Comparison of ENCODE assay signal across 14 cellular contexts in genomic region chr1:146001734-146002133, GRCh38. TPM values are rescaled to one million over a fixed set of nuclear protein-coding genes. Genes with fewer than 3 reads are reported as not detected.
A peak's percentile ranks its signal among the peaks of the same experiment; 100 is the strongest.
DNase-seq lines count a peak whose midpoint lies in the region; ATAC-seq and TF ChIP-seq lines count a peak whose summit lies in the region.
"Had no signal": no experiment of that assay in that cellular context is flagged by ENCODE, and none has a peak within 500 bp of the region (broad histone marks: within the 10 kb centered on the region; RNA-seq: fewer than 3 reads in every experiment).

No MANE protein-coding gene starts in this region.

- WGBS in thyroid gland, 2 donors, result 92 to 98% methylated on average over 2 of the region's 2 CpGs
- WGBS in body of pancreas, 2 donors, result 95 to 96% methylated on average over 2 of the region's 2 CpGs

- no peaks in the 10 kb centered on the region for H3K27me3 Mint-ChIP-seq in activated CD8-positive, alpha-beta T cell treated with anti-CD3 and anti-CD28 coated beads for 36 hours
- H3K27me3 Mint-ChIP-seq in activated CD8-positive, alpha-beta T cell treated with anti-CD3 and anti-CD28 coated beads, Interleukin-2, amount 10 ng/mL, durations not matched to agents 7 days and 5 days (ENCODE audit: low read depth), result no peaks in the 10 kb centered on the region
- H3K27me3 Mint-ChIP-seq in memory B cell (no peaks in the 10 kb centered on the region), Caco-2 (ENCODE audit: insufficient read depth, unreplicated experiment) (no peaks in the 10 kb centered on the region)

- intact Hi-C loops in activated CD8-positive, alpha-beta T cell treated with anti-CD3 and anti-CD28 coated beads for 36 hours (cut with micrococcal nuclease), result no loop called here
- intact Hi-C loops in thyroid gland (cut with DNase I), result no loop called here
- intact Hi-C loops in body of pancreas (cut with DNase I), result no loop called here
- intact Hi-C loops in Caco-2 (cut with micrococcal nuclease; ENCODE audit: unreplicated experiment), result no loop called here

- H3K9me3 Mint-ChIP-seq in activated CD8-positive, alpha-beta T cell treated with anti-CD3 and anti-CD28 coated beads for 36 hours, result no peaks in the 10 kb centered on the region
- no peaks in the 10 kb centered on the region for H3K9me3 Mint-ChIP-seq in activated CD8-positive, alpha-beta T cell treated with anti-CD3 and anti-CD28 coated beads, Interleukin-2, amount 10 ng/mL, durations not matched to agents 7 days and 5 days (ENCODE audit: insufficient read depth)
- H3K9me3 Mint-ChIP-seq in memory B cell, result no peaks in the 10 kb centered on the region
- H3K9me3 Mint-ChIP-seq in Caco-2 (ENCODE audit: unreplicated experiment), result no peaks in the 10 kb centered on the region

- TF ChIP-seq POLR2A in thyroid gland (IDR thresholded peaks at IDR 0.05), result no peak
- no peak for TF ChIP-seq POLR2A in body of pancreas (IDR thresholded peaks at IDR 0.05)

- H3K9me3 ChIP-seq in adipocyte (ENCODE audit: control insufficient read depth, low read length) (no peaks in the 10 kb centered on the region), thyroid gland (no peaks in the 10 kb centered on the region), body of pancreas (no peaks in the 10 kb centered on the region), Caco-2 (no peaks in the 10 kb centered on the region)

- no peak overlapping the region for H3K4me3 Mint-ChIP-seq in activated CD8-positive, alpha-beta T cell treated with anti-CD3 and anti-CD28 coated beads for 36 hours
- H3K4me3 Mint-ChIP-seq in activated CD8-positive, alpha-beta T cell treated with anti-CD3 and anti-CD28 coated beads, Interleukin-2, amount 10 ng/mL, durations not matched to agents 7 days and 5 days, result no peak overlapping the region
- no peak overlapping the region for H3K4me3 Mint-ChIP-seq in memory B cell
- H3K4me3 Mint-ChIP-seq in Caco-2 (ENCODE audit: unreplicated experiment), result no peak overlapping the region

- POLR2A ChIA-PET in activated CD8-positive, alpha-beta T cell treated with anti-CD3 and anti-CD28 coated beads for 36 hours (lab: Charles Lee), result interaction anchor here (0.7 to 3.1 kb wide), 6 partner anchors 8 to 74 kb away, joined by 3 to 25 read pairs (median 8); partner anchors contain the start of gene RBM8A
- POLR2A ChIA-PET in activated CD8-positive, alpha-beta T cell treated with anti-CD3 and anti-CD28 coated beads, Interleukin-2, amount 10 ng/mL, durations not matched to agents 7 days and 5 days (lab: Charles Lee), result interaction anchor here (0.9 to 3.8 kb wide), 3 partner anchors 9 to 50 kb away, joined by 3 to 13 read pairs (median 10); no protein-coding TSS in a partner anchor
- POLR2A ChIA-PET in Caco-2 (lab: Charles Lee), result no interaction called here

- peaks cover 71% of the 10 kb centered on the region for H3K4me1 Mint-ChIP-seq in activated CD8-positive, alpha-beta T cell treated with anti-CD3 and anti-CD28 coated beads for 36 hours (ENCODE audit: low read depth)
- H3K4me1 Mint-ChIP-seq in activated CD8-positive, alpha-beta T cell treated with anti-CD3 and anti-CD28 coated beads, Interleukin-2, amount 10 ng/mL, durations not matched to agents 7 days and 5 days (ENCODE audit: low read depth), result peaks cover 61% of the 10 kb centered on the region
- H3K4me1 Mint-ChIP-seq in memory B cell (peaks cover 39% of the 10 kb centered on the region), Caco-2 (ENCODE audit: low read depth, unreplicated experiment) (peaks cover 11% of the 10 kb centered on the region)

- peak overlapping the region; percentile 61 for H3K4me3 ChIP-seq in adipocyte (ENCODE audit: low read length)
- no peak overlapping the region for H3K4me3 ChIP-seq in thyroid gland (replicated peaks in 1 of 3)
- no peak overlapping the region for H3K4me3 ChIP-seq in body of pancreas
- no peak overlapping the region for H3K4me3 ChIP-seq in Caco-2 (ENCODE audit: low read depth, low read length)

- no peak for ATAC-seq in activated CD8-positive, alpha-beta T cell treated with anti-CD3 and anti-CD28 coated beads for 36 hours
- no peak for ATAC-seq in activated CD8-positive, alpha-beta T cell treated with anti-CD3 and anti-CD28 coated beads, Interleukin-2, amount 10 ng/mL, durations not matched to agents 7 days and 5 days
- ATAC-seq in memory B cell (ENCODE audit: low read depth) (no peak), body of pancreas (no peak)

- no peak for TF ChIP-seq CTCF in activated CD8-positive, alpha-beta T cell treated with anti-CD3 and anti-CD28 coated beads for 36 hours (IDR thresholded peaks at IDR 0.05)
- no peak for TF ChIP-seq CTCF in thyroid gland (IDR thresholded peaks at IDR 0.05)
- TF ChIP-seq CTCF in body of pancreas (IDR thresholded peaks at IDR 0.05), result no peak
- no peak for TF ChIP-seq CTCF in Caco-2 (IDR thresholded peaks at IDR 0.05; ENCODE audit: insufficient read depth in 1 of 2, low read depth in 1 of 2, low read length in 1 of 2, severe bottlenecking in 1 of 2, unreplicated experiment in 1 of 2)

- H3K27me3 ChIP-seq in adipocyte (replicated peaks; ENCODE audit: control insufficient read depth, insufficient read depth, low read length) (no peaks in the 10 kb centered on the region), thyroid gland (no peaks in the 10 kb centered on the region), body of pancreas (no peaks in the 10 kb centered on the region), Caco-2 (replicated peaks; ENCODE audit: control insufficient read depth, insufficient read depth, low read length) (no peaks in the 10 kb centered on the region)

- no TSS peak for BruUV-seq in Caco-2 (replicated peaks; lab: Mats Ljungman, UMichigan)

- H3K36me3 ChIP-seq in adipocyte (ENCODE audit: control insufficient read depth, insufficient read depth, low read length, severe bottlenecking) (no peaks in the 10 kb centered on the region), thyroid gland (no peaks in the 10 kb centered on the region), body of pancreas (replicated peaks in 1 of 2; ENCODE audit: insufficient read depth in 1 of 2, low read depth in 2 of 2) (no peaks in the 10 kb centered on the region), Caco-2 (ENCODE audit: control insufficient read depth, insufficient read depth, low read length) (no peaks in the 10 kb centered on the region)

- CTCF ChIA-PET in activated CD8-positive, alpha-beta T cell treated with anti-CD3 and anti-CD28 coated beads for 36 hours (lab: Charles Lee), result interaction anchor here (2.1 to 11.9 kb wide), 2 partner anchors 9 to 23 kb away, joined by 8 to 247 read pairs; no protein-coding TSS in a partner anchor
- CTCF ChIA-PET in activated CD8-positive, alpha-beta T cell treated with anti-CD3 and anti-CD28 coated beads, Interleukin-2, amount 10 ng/mL, durations not matched to agents 7 days and 5 days (lab: Charles Lee), result interaction anchor here (1.2 to 4.4 kb wide), 3 partner anchors 13 to 33 kb away, joined by 5 to 38 read pairs (median 5); no protein-coding TSS in a partner anchor
- CTCF ChIA-PET in Caco-2 (lab: Charles Lee), result interaction anchor here (0.6 kb wide), 1 partner anchor 12 kb away, joined by 3 read pairs; no protein-coding TSS in a partner anchor

- H3K27ac ChIP-seq in thyroid gland (peak overlapping the region; percentile 56 to 73 (median 72)), body of pancreas (peak overlapping the region in 1 of 4 donors; percentile 46)

- peaks cover 63% of the 10 kb centered on the region for H3K4me1 ChIP-seq in adipocyte (ENCODE audit: control insufficient read depth, insufficient read depth, low read length)
- H3K4me1 ChIP-seq in thyroid gland, result peaks cover 34 to 51% of the 10 kb centered on the region in 2 donors
- H3K4me1 ChIP-seq in body of pancreas, result peaks cover 41% of the 10 kb centered on the region
- H3K4me1 ChIP-seq in Caco-2, result peaks cover 4% of the 10 kb centered on the region; the same call in 1 of the 2 replicates

- no peaks in the 10 kb centered on the region for H3K36me3 Mint-ChIP-seq in activated CD8-positive, alpha-beta T cell treated with anti-CD3 and anti-CD28 coated beads for 36 hours (ENCODE audit: low read depth)
- no peaks in the 10 kb centered on the region for H3K36me3 Mint-ChIP-seq in activated CD8-positive, alpha-beta T cell treated with anti-CD3 and anti-CD28 coated beads, Interleukin-2, amount 10 ng/mL, durations not matched to agents 7 days and 5 days (ENCODE audit: low read depth)
- H3K36me3 Mint-ChIP-seq in memory B cell (peaks cover 2% of the 10 kb centered on the region), Caco-2 (ENCODE audit: insufficient read depth, unreplicated experiment) (peaks cover under 1% of the 10 kb centered on the region)

- peak overlapping the region; percentile 75 for H3K27ac Mint-ChIP-seq in activated CD8-positive, alpha-beta T cell treated with anti-CD3 and anti-CD28 coated beads for 36 hours
- no peak overlapping the region for H3K27ac Mint-ChIP-seq in activated CD8-positive, alpha-beta T cell treated with anti-CD3 and anti-CD28 coated beads, Interleukin-2, amount 10 ng/mL, durations not matched to agents 7 days and 5 days
- H3K27ac Mint-ChIP-seq in memory B cell (peak overlapping the region; percentile 30), Caco-2 (ENCODE audit: unreplicated experiment) (no peak overlapping the region)

- no peak for DNase-seq in activated CD8-positive, alpha-beta T cell treated with anti-CD3 and anti-CD28 coated beads for 36 hours
- DNase-seq in activated CD8-positive, alpha-beta T cell treated with anti-CD3 and anti-CD28 coated beads, Interleukin-2, amount 10 ng/mL, durations not matched to agents 7 days and 5 days, result no peak
- DNase-seq in adipocyte (ENCODE audit: low read depth) (no peak), memory B cell (ENCODE audit: low spot score in 2 of 2) (no peak), thyroid gland (no peak), body of pancreas (no peak), Caco-2 (no peak), NCI-H2029 (lab: John Stamatoyannopoulos, UW) (no peak)
- DNase-seq: activated CD4-positive, alpha-beta T cell treated with anti-CD3 and anti-CD28 coated beads, Interleukin-2, amount 50 U/mL, for 1 hour; activated gamma-delta T cell treated with Interleukin-2 at 50 U/mL for 16 hours; glutamatergic neuron had no signal

- H3K9ac ChIP-seq in adipocyte (ENCODE audit: low read length), result peak overlapping the region; percentile 70

RNA-seq across cellular contexts. Expression of gene TXNIP, which starts 5.4 kb away (rescaled TPM):
- total RNA-seq in activated CD8-positive, alpha-beta T cell treated with anti-CD3 and anti-CD28 coated beads for 36 hours, result 100 to 1,000 TPM; 130 to 134 TPM
- total RNA-seq in activated CD8-positive, alpha-beta T cell treated with anti-CD3 and anti-CD28 coated beads, Interleukin-2, amount 10 ng/mL, durations not matched to agents 7 days and 5 days, result 100 to 1,000 TPM; 190 to 195 TPM
- total RNA-seq in thyroid gland, result 1,000 to 10,000 TPM in 2 of 4 donors, 100 to 1,000 TPM in 2; 739 to 2,947 (median 1,128) TPM
- total RNA-seq in body of pancreas, result 100 to 1,000 TPM; 414 to 820 TPM
- 27.5 and 38.6 TPM in 2 replicates for total RNA-seq in Caco-2 (2022)

RNA-seq across cellular contexts. Expression of gene HJV, which starts 19.8 kb away (rescaled TPM):
- total RNA-seq in activated CD8-positive, alpha-beta T cell treated with anti-CD3 and anti-CD28 coated beads for 36 hours, result not detected
- not detected for total RNA-seq in activated CD8-positive, alpha-beta T cell treated with anti-CD3 and anti-CD28 coated beads, Interleukin-2, amount 10 ng/mL, durations not matched to agents 7 days and 5 days
- not detected for total RNA-seq in thyroid gland
- not detected for total RNA-seq in body of pancreas
- total RNA-seq in Caco-2 (2022), result not detected in 2 replicates
- total RNA-seq: kidney epithelial cell; pulmonary artery endothelial cell; T-helper 1 cell treated with Interleukin-12 subunit alpha and Interleukin-12 subunit beta and Interleukin-4 antibody, amounts not matched to agents 30 ng/mL and 1 ng/mL, for 36 hours had no signal

RNA-seq across cellular contexts. Expression of gene POLR3GL, which starts 37.2 kb away (rescaled TPM):
- total RNA-seq in activated CD8-positive, alpha-beta T cell treated with anti-CD3 and anti-CD28 coated beads for 36 hours, result 10 to 100 TPM; 22.3 to 23.3 TPM
- total RNA-seq in activated CD8-positive, alpha-beta T cell treated with anti-CD3 and anti-CD28 coated beads, Interleukin-2, amount 10 ng/mL, durations not matched to agents 7 days and 5 days, result 10 to 100 TPM; 25.0 to 26.5 TPM
- total RNA-seq in thyroid gland, result 10 to 100 TPM; 12.5 to 36.4 (median 22.7) TPM
- total RNA-seq in body of pancreas, result 1 to 10 TPM; 7.8 to 8.6 TPM
- total RNA-seq in Caco-2 (2022), result 2.9 and 3.4 TPM in 2 replicates

RNA-seq across cellular contexts. Expression of gene ANKRD34A, which starts 37.4 kb away (rescaled TPM):
- 1 to 10 TPM; 6.6 to 7.7 TPM for total RNA-seq in activated CD8-positive, alpha-beta T cell treated with anti-CD3 and anti-CD28 coated beads for 36 hours
- 1 to 10 TPM; 1.8 to 2.4 TPM for total RNA-seq in activated CD8-positive, alpha-beta T cell treated with anti-CD3 and anti-CD28 coated beads, Interleukin-2, amount 10 ng/mL, durations not matched to agents 7 days and 5 days
- total RNA-seq in thyroid gland (1 to 10 TPM in 2 of 4 donors, under 1 TPM in 2; 0.13 to 2.0 (median 0.97) TPM), body of pancreas (under 1 TPM in 1 of 2 donors, not detected in 1; 0.66 TPM), Caco-2 (2022) (0.19 and 0.77 TPM in 2 replicates)

RNA-seq across cellular contexts. Expression of gene LIX1L, which starts 43.9 kb away (rescaled TPM):
- 10 to 100 TPM; 41.5 to 43.6 TPM for total RNA-seq in activated CD8-positive, alpha-beta T cell treated with anti-CD3 and anti-CD28 coated beads for 36 hours
- 10 to 100 TPM; 45.8 to 48.4 TPM for total RNA-seq in activated CD8-positive, alpha-beta T cell treated with anti-CD3 and anti-CD28 coated beads, Interleukin-2, amount 10 ng/mL, durations not matched to agents 7 days and 5 days
- total RNA-seq in thyroid gland (10 to 100 TPM; 18.7 to 26.9 (median 20.3) TPM), body of pancreas (10 to 100 TPM in 1 of 2 donors, 1 to 10 TPM in 1; 8.3 to 16.5 TPM), Caco-2 (2022) (0.82 and 1.1 TPM in 2 replicates)

Comparison
In these comparisons a context has a peak if more than half of its experiments do, and no peak if none do; other contexts are left out.
1. H3K27ac Mint-ChIP-seq: peak in activated CD8-positive, alpha-beta T cell treated with anti-CD3 and anti-CD28 coated beads for 36 hours (single experiment) and memory B cell (single experiment); none in activated CD8-positive, alpha-beta T cell treated with anti-CD3 and anti-CD28 coated beads, Interleukin-2, amount 10 ng/mL, durations not matched to agents 7 days and 5 days (single experiment) and Caco-2 (single experiment).